Comparison of ENCODE assay signal across 12 cellular contexts in genomic region chr3:66392512-66392911, GRCh38.
DNase-seq lines count a peak whose midpoint lies in the region; TF ChIP-seq lines count a peak whose summit lies in the region.
"Had no signal": no experiment of that assay in that cellular context is flagged by ENCODE, and none has a peak within 500 bp of the region (broad histone marks: within the 10 kb centered on the region; RNA-seq: fewer than 3 reads in every experiment).

No MANE protein-coding gene starts in this region.

- in situ Hi-C loops in brain microvascular endothelial cell (cut with HindIII; ENCODE audit: low pct_ligation_motif_present, low sequenced_read_pairs), result no loop called here

- TF ChIP-seq CTCF in spleen (IDR thresholded peaks at IDR 0.05 in 8 of 11, conservative IDR thresholded peaks at IDR 0.05 in 3 of 11), result no peak
- no peak for TF ChIP-seq CTCF in brain microvascular endothelial cell (IDR thresholded peaks at IDR 0.05; ENCODE audit: low read depth, low read length, missing control alignments)

- intact Hi-C loops in spleen (cut with DNase I; ENCODE audit: low total_unique reads), result loop anchor here (10.0 kb wide), 1 partner anchor 108 kb away; no protein-coding TSS in a partner anchor

- DNase-seq in NCI-H748 (lab: John Stamatoyannopoulos, UW; ENCODE audit: unreplicated experiment), result peak; percentile 18
- no peak for DNase-seq in NCI-H748 treated with DMSO at 0.1 percent for 48 hours (lab: John Stamatoyannopoulos, UW)
- DNase-seq in NCI-H1105 treated with DMSO at 0.1 percent for 48 hours (lab: John Stamatoyannopoulos, UW), result peak; percentile 26
- DNase-seq in effector memory CD4-positive, alpha-beta T cell, result no peak
- DNase-seq in spleen, result no peak
- no peak for DNase-seq in brain microvascular endothelial cell
- DNase-seq in caudate nucleus (lab: John Stamatoyannopoulos, UW), result no peak
- DNase-seq in iPS-NIHi11 (ENCODE audit: low spot score), result no peak
- DNase-seq: foreskin fibroblast, NCI-H1092 treated with DMSO at 0.1 percent for 48 hours, NCI-H774, thyroid gland had no signal

- H3K9me3 ChIP-seq in effector memory CD4-positive, alpha-beta T cell (ENCODE audit: control insufficient read depth, low read length), result no peaks in the 10 kb centered on the region
- H3K9me3 ChIP-seq in spleen, result peaks cover 0 to 6% (median 0%) of the 10 kb centered on the region in 8 donors
- H3K9me3 ChIP-seq: thyroid gland had no signal

- H3K4me1 ChIP-seq in effector memory CD4-positive, alpha-beta T cell (ENCODE audit: control insufficient read depth, insufficient read depth, low read length, poor library complexity, severe bottlenecking), result peaks cover 26% of the 10 kb centered on the region
- H3K4me1 ChIP-seq in spleen, result peaks cover 4 to 55% (median 26%) of the 10 kb centered on the region in 6 donors

- TF ChIP-seq POLR2A in spleen (IDR thresholded peaks at IDR 0.05), result no peak

- WGBS in spleen, 5 donors, result 80 to 91% (median 85%) methylated on average over 3 of the region's 3 CpGs

- peak overlapping the region; percentile 43 for H3K27ac ChIP-seq in effector memory CD4-positive, alpha-beta T cell (ENCODE audit: insufficient read depth, low read length, poor library complexity, severe bottlenecking)
- H3K27ac ChIP-seq in spleen (peak overlapping the region in 5 of 8 donors; percentile 60 to 81 (median 70)), brain microvascular endothelial cell (no peak overlapping the region), caudate nucleus (ENCODE audit: low read depth, low read length) (no peak overlapping the region)
- H3K27ac ChIP-seq: thyroid gland had no signal

- no peaks in the 10 kb centered on the region for H3K27me3 ChIP-seq in effector memory CD4-positive, alpha-beta T cell (replicated peaks; ENCODE audit: control insufficient read depth, insufficient read depth, low read length, poor library complexity, severe bottlenecking)
- H3K27me3 ChIP-seq in spleen (replicated peaks in 1 of 7) (no peaks in the 10 kb centered on the region), brain microvascular endothelial cell (replicated peaks) (no peaks in the 10 kb centered on the region)
- H3K27me3 ChIP-seq: thyroid gland had no signal

- peaks cover 19% of the 10 kb centered on the region for H3K36me3 ChIP-seq in effector memory CD4-positive, alpha-beta T cell (ENCODE audit: control insufficient read depth, insufficient read depth, low read length)
- H3K36me3 ChIP-seq in spleen (peaks cover 0 to 54% (median 9%) of the 10 kb centered on the region in 6 donors), brain microvascular endothelial cell (replicated peaks) (peaks cover 13% of the 10 kb centered on the region)

- no peak overlapping the region for H3K4me3 ChIP-seq in effector memory CD4-positive, alpha-beta T cell (ENCODE audit: insufficient read depth, low read depth, low read length, poor library complexity, severe bottlenecking)
- H3K4me3 ChIP-seq in spleen (peak overlapping the region in 1 of 8 donors; percentile 57), brain microvascular endothelial cell (ENCODE audit: low read depth, low read length) (no peak overlapping the region)
- H3K4me3 ChIP-seq: thyroid gland had no signal

Comparison
In these comparisons a context has a peak if more than half of its experiments do, and no peak if none do; other contexts are left out.
1. DNase-seq: peak in NCI-H748 (single experiment) and NCI-H1105 treated with DMSO at 0.1 percent for 48 hours (single experiment); none in NCI-H748 treated with DMSO at 0.1 percent for 48 hours (single experiment), effector memory CD4-positive, alpha-beta T cell (0 of 3), spleen (single experiment), brain microvascular endothelial cell (single experiment), caudate nucleus (0 of 61) and iPS-NIHi11 (single experiment).
2. H3K27ac ChIP-seq: peak in effector memory CD4-positive, alpha-beta T cell (single experiment) and spleen (5 of 8); none in brain microvascular endothelial cell (single experiment) and caudate nucleus (single experiment).